ENCODE assay signal across 9 cellular contexts in genomic region chr3:141294848-141295247, GRCh38.
DNase-seq lines count a peak whose midpoint lies in the region; ATAC-seq and TF ChIP-seq lines count a peak whose summit lies in the region.
"Had no signal": no experiment of that assay in that cellular context is flagged by ENCODE, and none has a peak within 500 bp of the region (broad histone marks: within the 10 kb centered on the region; RNA-seq: fewer than 3 reads in every experiment).

No MANE protein-coding gene starts in this region.

- WGBS in right lobe of liver (ENCODE audit: insufficient coverage, low coverage, low lambda C conversion rate, missing lambda C conversion rate) = 12% methylated on average over 2 of the region's 2 CpGs
- 14 to 24% methylated on average over 2 of the region's 2 CpGs for WGBS in tibial nerve, 2 donors

- no peak for DNase-seq in activated naive CD4-positive, alpha-beta T cell treated with anti-CD3 and anti-CD28 coated beads for 36 hours
- DNase-seq in activated naive CD4-positive, alpha-beta T cell treated with Interleukin-2 at 50 U/mL for 16 hours = no peak
- DNase-seq in astrocyte of the hippocampus (ENCODE audit: low read depth, low spot score) (peak; percentile 69), right lobe of liver (no peak), tibial nerve (ENCODE audit: low spot score in 2 of 2) (no peak), NCI-H1436 treated with DMSO at 0.1 percent for 48 hours (lab: John Stamatoyannopoulos, UW) (no peak)
- DNase-seq: T-helper 9 cell had no signal

- no peaks in the 10 kb centered on the region for H3K27me3 Mint-ChIP-seq in activated naive CD4-positive, alpha-beta T cell treated with anti-CD3 and anti-CD28 coated beads for 36 hours (ENCODE audit: low read depth)

- intact Hi-C loops in activated naive CD4-positive, alpha-beta T cell treated with anti-CD3 and anti-CD28 coated beads for 36 hours (cut with micrococcal nuclease) = no loop called here
- intact Hi-C loops in right lobe of liver (cut with DNase I) = no loop called here

- CTCF ChIA-PET in activated naive CD4-positive, alpha-beta T cell treated with anti-CD3 and anti-CD28 coated beads for 36 hours (lab: Charles Lee) = interaction anchor here (0.6 to 4.2 kb wide), 8 partner anchors 9 to 267 kb away, joined by 3 to 27 read pairs (median 4); partner anchors contain the start of gene PXYLP1

- H3K4me1 ChIP-seq in right lobe of liver = peaks cover 0 to 18% (median 2%) of the 10 kb centered on the region in 4 donors
- H3K4me1 ChIP-seq in tibial nerve = peaks cover 0 to 35% (median 8%) of the 10 kb centered on the region in 4 donors

- ATAC-seq in right lobe of liver (peak; percentile 48 to 79 (median 62)), GM18858 (IDR thresholded peaks at IDR 0.05; ENCODE audit: unreplicated experiment) (no peak), GM19328 (IDR thresholded peaks at IDR 0.05; ENCODE audit: unreplicated experiment) (no peak)

- H3K27me3 ChIP-seq in right lobe of liver (no peaks in the 10 kb centered on the region), tibial nerve (no peaks in the 10 kb centered on the region)

- H3K4me3 ChIP-seq in right lobe of liver = peak overlapping the region; percentile 19 to 48 (median 34)
- H3K4me3 ChIP-seq in tibial nerve = peak overlapping the region; percentile 7 to 43 (median 22)

- no peak for TF ChIP-seq EP300 in tibial nerve (IDR thresholded peaks at IDR 0.05)

- peak overlapping the region; percentile 52 for H3K27ac Mint-ChIP-seq in activated naive CD4-positive, alpha-beta T cell treated with anti-CD3 and anti-CD28 coated beads for 36 hours

- H3K4me3 Mint-ChIP-seq in activated naive CD4-positive, alpha-beta T cell treated with anti-CD3 and anti-CD28 coated beads for 36 hours = peak overlapping the region; percentile 52

- H3K9me3 ChIP-seq in right lobe of liver (no peaks in the 10 kb centered on the region), tibial nerve (no peaks in the 10 kb centered on the region)

- H3K27ac ChIP-seq in right lobe of liver (peak overlapping the region; percentile 45 to 67 (median 57)), tibial nerve (peak overlapping the region in 3 of 4 donors; percentile 57 to 68 (median 59))

- TF ChIP-seq CTCF in right lobe of liver (IDR thresholded peaks at IDR 0.05) = no peak
- TF ChIP-seq CTCF in tibial nerve (IDR thresholded peaks at IDR 0.05) = no peak

- H3K36me3 ChIP-seq in right lobe of liver = no peaks in the 10 kb centered on the region
- no peaks in the 10 kb centered on the region for H3K36me3 ChIP-seq in tibial nerve

- H3K36me3 Mint-ChIP-seq in activated naive CD4-positive, alpha-beta T cell treated with anti-CD3 and anti-CD28 coated beads for 36 hours (ENCODE audit: low read depth) = peaks cover 5% of the 10 kb centered on the region

- TF ChIP-seq POLR2A in right lobe of liver (IDR thresholded peaks at IDR 0.05) = no peak
- TF ChIP-seq POLR2A in tibial nerve (IDR thresholded peaks at IDR 0.05) = no peak

- peaks cover 15% of the 10 kb centered on the region for H3K4me1 Mint-ChIP-seq in activated naive CD4-positive, alpha-beta T cell treated with anti-CD3 and anti-CD28 coated beads for 36 hours (ENCODE audit: low read depth)

- no peaks in the 10 kb centered on the region for H3K9me3 Mint-ChIP-seq in activated naive CD4-positive, alpha-beta T cell treated with anti-CD3 and anti-CD28 coated beads for 36 hours

Comparison
In these comparisons a context has a peak if more than half of its experiments do, and no peak if none do; other contexts are left out.
1. ATAC-seq: peak in right lobe of liver (4 of 4); none in GM18858 (single experiment) and GM19328 (single experiment).